In the genomic region with DNA sequence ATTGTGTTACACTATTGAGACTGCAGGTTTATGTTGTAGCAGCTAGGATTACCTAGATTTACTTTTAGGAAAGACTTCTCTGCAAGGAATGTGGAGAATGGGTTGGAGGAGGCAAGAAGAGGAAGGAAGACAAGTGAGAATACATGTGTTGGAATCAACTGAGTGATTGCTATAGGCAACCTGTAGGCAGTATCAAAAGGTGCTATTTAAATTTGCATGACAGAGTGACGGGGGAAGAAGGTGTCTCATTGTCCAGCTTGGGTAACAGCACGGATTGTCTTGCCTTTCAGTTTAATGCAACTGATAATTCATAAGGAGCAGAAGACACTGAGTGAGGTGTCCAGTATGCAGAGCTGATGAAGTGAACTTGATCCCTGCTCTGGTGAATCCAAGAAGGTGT, we compare ENCODE assay signal across 1 cellular context.
A peak's percentile ranks its signal among the peaks of the same experiment; 100 is the strongest.
TF ChIP-seq lines count a peak whose summit lies in the region.

No MANE protein-coding gene starts in this region.

TF ChIP-seq in HepG2, 621 proteins besides CTCF, POLR2A, EP300 and RAD21:
- no peak for TF ChIP-seq SIN3A (IDR thresholded peaks at IDR 0.05; ENCODE audit: borderline replicate concordance, low read depth, low read length)
- no peak for TF ChIP-seq ZSCAN20 (CRISPR knock-in tag; IDR thresholded peaks at IDR 0.05; ENCODE audit: borderline replicate concordance)
- TF ChIP-seq, protein P1, sequence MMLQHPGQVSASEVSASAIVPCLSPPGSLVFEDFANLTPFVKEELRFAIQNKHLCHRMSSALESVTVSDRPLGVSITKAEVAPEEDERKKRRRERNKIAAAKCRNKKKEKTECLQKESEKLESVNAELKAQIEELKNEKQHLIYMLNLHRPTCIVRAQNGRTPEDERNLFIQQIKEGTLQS (CRISPR knock-in tag; IDR thresholded peaks at IDR 0.05), result no peak
- TF ChIP-seq CAMTA2 (CRISPR knock-in tag; IDR thresholded peaks at IDR 0.05; ENCODE audit: borderline replicate concordance), result no peak
- no peak for TF ChIP-seq NBN (conservative IDR thresholded peaks at IDR 0.05)
- TF ChIP-seq, protein P2, sequence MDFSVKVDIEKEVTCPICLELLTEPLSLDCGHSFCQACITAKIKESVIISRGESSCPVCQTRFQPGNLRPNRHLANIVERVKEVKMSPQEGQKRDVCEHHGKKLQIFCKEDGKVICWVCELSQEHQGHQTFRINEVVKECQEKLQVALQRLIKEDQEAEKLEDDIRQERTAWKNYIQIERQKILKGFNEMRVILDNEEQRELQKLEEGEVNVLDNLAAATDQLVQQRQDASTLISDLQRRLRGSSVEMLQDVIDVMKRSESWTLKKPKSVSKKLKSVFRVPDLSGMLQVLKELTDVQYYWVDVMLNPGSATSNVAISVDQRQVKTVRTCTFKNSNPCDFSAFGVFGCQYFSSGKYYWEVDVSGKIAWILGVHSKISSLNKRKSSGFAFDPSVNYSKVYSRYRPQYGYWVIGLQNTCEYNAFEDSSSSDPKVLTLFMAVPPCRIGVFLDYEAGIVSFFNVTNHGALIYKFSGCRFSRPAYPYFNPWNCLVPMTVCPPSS (IDR thresholded peaks at IDR 0.05), result 0 out of 2 replicates have a peak, but pooled peaks have one; percentile 9
